28 cellular contexts compared by ENCODE assay signal in genomic region chr10:42997849-42998165, GRCh38.
"Had no signal": no experiment of that assay in that cellular context is flagged by ENCODE, and none has a peak within 500 bp of the region (broad histone marks: within the 10 kb centered on the region; RNA-seq: fewer than 3 reads in every experiment).

No MANE protein-coding gene starts in this region.

- H3K36me3 ChIP-seq: breast epithelium, gastrocnemius medialis, neutrophil, right lobe of liver, vagina had no signal

- H3K4me3 ChIP-seq: breast epithelium, gastrocnemius medialis, right lobe of liver, skin epidermis, vagina had no signal

- H3K4me1 ChIP-seq: breast epithelium, gastrocnemius medialis, right lobe of liver, vagina had no signal

- DNase-seq: activated CD4-positive, alpha-beta T cell treated with anti-CD3 and anti-CD28 coated beads for 36 hours; activated CD8-positive, alpha-beta memory T cell treated with anti-CD3 and anti-CD28 coated beads, Interleukin-2, amount 50 U/mL, for 48 hours; activated naive CD4-positive, alpha-beta T cell; activated T-cell treated with anti-CD3 and anti-CD28 coated beads, Interleukin-2, amount 50 U/mL, for 24 hours; central memory CD4-positive, alpha-beta T cell; dermis blood vessel endothelial cell; effector CD8-positive, alpha-beta T cell; gastrocnemius medialis; glutamatergic neuron; hippocampal formation; left colon; mammary epithelial cell; naive B cell; nephron progenitor cell; stimulated activated CD4-positive, alpha-beta T cell treated with anti-CD3 and anti-CD28 coated beads, Interleukin-1b, Interleukin-23, amount 100 ng/mL, for 48 hours; stimulated activated CD4-positive, alpha-beta T cell treated with anti-CD3 and anti-CD28 coated beads, Interleukin-4, amount 100 ng/mL, for 4 hours; stimulated activated CD8-positive, alpha-beta memory T cell treated with anti-CD3 and anti-CD28 coated beads, Interleukin-4, amount 100 ng/mL, for 48 hours; stimulated activated naive CD8-positive, alpha-beta T cell treated with anti-CD3 and anti-CD28 coated beads, Interleukin-15, amount 100 ng/mL, for 72 hours; substantia nigra; T-helper 2 cell had no signal

- ATAC-seq: activated CD4-positive, alpha-beta T cell treated with anti-CD3 and anti-CD28 coated beads for 36 hours; activated naive CD4-positive, alpha-beta T cell treated with anti-CD3 and anti-CD28 coated beads, Interleukin-2, amount 50 U/mL, for 72 hours; gastrocnemius medialis; left colon; right lobe of liver; stimulated activated memory B cell treated with anti-CD40 and anti-IgM and Interleukin-4, amounts not matched to agents 10 μg/mL and 1 μg/mL and 100 μg/mL, for 72 hours; stimulated activated naive CD8-positive, alpha-beta T cell treated with anti-CD3 and anti-CD28 coated beads, Interleukin-15, amount 100 ng/mL, for 72 hours; WTC11 had no signal

- H3K27me3 ChIP-seq: breast epithelium, gastrocnemius medialis, neutrophil, right lobe of liver, vagina had no signal

- H3K9me3 ChIP-seq: breast epithelium, gastrocnemius medialis, neutrophil, right lobe of liver, vagina had no signal

- H3K27ac ChIP-seq: breast epithelium, gastrocnemius medialis, neutrophil, right lobe of liver, skin epidermis, vagina had no signal
